In genomic region chr12:25684070-25684469, GRCh38 we compare ENCODE assay signal across 22 cellular contexts.
"Had no signal": no experiment of that assay in that cellular context is flagged by ENCODE, and none has a peak within 500 bp of the region (broad histone marks: within the 10 kb centered on the region; RNA-seq: fewer than 3 reads in every experiment).

No MANE protein-coding gene starts in this region.

- H3K27me3 Mint-ChIP-seq: IgD-negative memory B cell had no signal

- H3K4me1 Mint-ChIP-seq: IgD-negative memory B cell had no signal

- H3K27ac Mint-ChIP-seq: IgD-negative memory B cell had no signal

- ATAC-seq: K562 had no signal

- FAIRE-seq: HTR-8/SVneo, K562, RCC 7860 had no signal

- DNase-seq: Kasumi-1, NCI-H1092, NCI-H1105 treated with DMSO at 0.1 percent for 48 hours, NCI-H1417 treated with DMSO at 0.1 percent for 48 hours, NCI-H146, NCI-H1694 treated with DMSO at 0.1 percent for 48 hours, NCI-H1930, NCI-H2081, NCI-H2171, NCI-H226, NCI-H446, NCI-H510A, NCI-H524 treated with DMSO at 0.1 percent for 48 hours, NCI-H69, NCI-H774, Right ventricle myocardium superior, RPMI8226, SIG-M5 had no signal

- H3K4me3 Mint-ChIP-seq: IgD-negative memory B cell had no signal

- H3K36me3 Mint-ChIP-seq: IgD-negative memory B cell had no signal
